In genomic region chr6:13710552-13711383, GRCh38 we compare ENCODE assay signal across 8 cellular contexts. TPM values are rescaled to one million over a fixed set of nuclear protein-coding genes. Genes with fewer than 3 reads are reported as not detected.
DNase-seq lines count a peak whose midpoint lies in the region; ATAC-seq and TF ChIP-seq lines count a peak whose summit lies in the region.

No MANE protein-coding gene starts in this region.

- no peaks in the 10 kb centered on the region for H3K9me3 Mint-ChIP-seq in activated T-helper 17 cell treated with anti-CD3 and anti-CD28 coated beads, Interleukin-2, amount 50 U/mL, for 72 hours
- peaks cover 3% of the 10 kb centered on the region for H3K9me3 Mint-ChIP-seq in neural progenitor cell

- peak overlapping the region; percentile 73 for H3K9ac ChIP-seq in neural progenitor cell

- H3K9me3 ChIP-seq in neural progenitor cell (ENCODE audit: low read depth) (no peaks in the 10 kb centered on the region), aorta (ENCODE audit: control insufficient read depth, low read length) (no peaks in the 10 kb centered on the region)

- H3K36me3 Mint-ChIP-seq in activated T-helper 17 cell treated with anti-CD3 and anti-CD28 coated beads, Interleukin-2, amount 50 U/mL, for 72 hours (ENCODE audit: low read depth): peaks cover 38% of the 10 kb centered on the region
- H3K36me3 Mint-ChIP-seq in neural progenitor cell: peaks cover 10% of the 10 kb centered on the region

- DNase-seq in NCI-H187 treated with DMSO at 0.1 percent for 48 hours (lab: John Stamatoyannopoulos, UW) (peak; percentile 12), NCI-H187 (lab: John Stamatoyannopoulos, UW) (no peak), NCI-H748 (lab: John Stamatoyannopoulos, UW; ENCODE audit: unreplicated experiment) (peak; percentile 64), foreskin fibroblast (peak in 1 of 2 donors; percentile 43), neural progenitor cell (ENCODE audit: low spot score) (peak; percentile 67), aorta (peak; percentile 66 to 84)

- WGBS in aorta, 2 donors: 0 to 1% methylated on average over 61 to 84 of the region's 84 CpGs

- peaks cover 26% of the 10 kb centered on the region for H3F3A ChIP-seq in neural progenitor cell (ENCODE audit: low read depth)

- peak overlapping the region; percentile 99 for H3K4me2 ChIP-seq in neural progenitor cell

- H3K27me3 ChIP-seq in neural progenitor cell (no peaks in the 10 kb centered on the region), aorta (ENCODE audit: control insufficient read depth in 1 of 2, insufficient read depth in 2 of 2, low read length in 1 of 2) (no peaks in the 10 kb centered on the region)

- H3K27ac ChIP-seq in neural progenitor cell (peak overlapping the region; percentile 88), aorta (ENCODE audit: low read depth in 1 of 2, low read length in 2 of 2) (peak overlapping the region; percentile 77 to 90)

- peak overlapping the region; percentile 87 to 97 for H3K4me3 ChIP-seq in foreskin fibroblast (ENCODE audit: low read depth in 1 of 2, low read length in 2 of 2)
- H3K4me3 ChIP-seq in neural progenitor cell: peak overlapping the region; percentile 98
- peak overlapping the region; percentile 96 to 99 for H3K4me3 ChIP-seq in aorta (ENCODE audit: low read length in 2 of 2)

- TF ChIP-seq CTCF in foreskin fibroblast (IDR thresholded peaks at IDR 0.05; ENCODE audit: low read depth, low read length) (no peak), neural progenitor cell (IDR thresholded peaks at IDR 0.05) (no peak)

- H2AFZ ChIP-seq in neural progenitor cell (replicated peaks): peak overlapping the region; percentile 76

- H3K27me3 Mint-ChIP-seq in activated T-helper 17 cell treated with anti-CD3 and anti-CD28 coated beads, Interleukin-2, amount 50 U/mL, for 72 hours: no peaks in the 10 kb centered on the region
- H3K27me3 Mint-ChIP-seq in neural progenitor cell (ENCODE audit: insufficient read depth, low read depth): peaks cover 2% of the 10 kb centered on the region

- peaks cover 30% of the 10 kb centered on the region for H4K20me1 ChIP-seq in neural progenitor cell (ENCODE audit: low read depth)

- peak overlapping the region; percentile 92 for H3K4me3 Mint-ChIP-seq in activated T-helper 17 cell treated with anti-CD3 and anti-CD28 coated beads, Interleukin-2, amount 50 U/mL, for 72 hours
- peak overlapping the region; percentile 100 for H3K4me3 Mint-ChIP-seq in neural progenitor cell

- H3K79me2 ChIP-seq in neural progenitor cell (ENCODE audit: low read depth): peaks cover 52% of the 10 kb centered on the region

- H3K4me1 Mint-ChIP-seq in activated T-helper 17 cell treated with anti-CD3 and anti-CD28 coated beads, Interleukin-2, amount 50 U/mL, for 72 hours: peaks cover 26% of the 10 kb centered on the region
- peaks cover 30% of the 10 kb centered on the region for H3K4me1 Mint-ChIP-seq in neural progenitor cell

- intact Hi-C loops in aorta (cut with DNase I): loop anchor here (1.0 to 5.0 kb wide), 6 partner anchors 52 to 298 kb away; partner anchors contain the start of genes NOL7 (in 2 of the 2) and MCUR1 (in 1 of the 2)

- peak; percentile 5 for ATAC-seq in HG02798 (IDR thresholded peaks at IDR 0.05; ENCODE audit: poor library complexity, unreplicated experiment)
- ATAC-seq in activated T-helper 17 cell treated with anti-CD3 and anti-CD28 coated beads, Interleukin-2, amount 50 U/mL, for 72 hours (replicated peaks): peak; percentile 5
- ATAC-seq in aorta (ENCODE audit: low FRiP score): peak; percentile 55

- H3K4me1 ChIP-seq in neural progenitor cell (peaks cover 30% of the 10 kb centered on the region), aorta (ENCODE audit: control insufficient read depth in 1 of 2, insufficient read depth in 2 of 2, low read length in 2 of 2) (no peaks in the 10 kb centered on the region)

- H3K27ac Mint-ChIP-seq in activated T-helper 17 cell treated with anti-CD3 and anti-CD28 coated beads, Interleukin-2, amount 50 U/mL, for 72 hours: peak overlapping the region; percentile 94
- H3K27ac Mint-ChIP-seq in neural progenitor cell: peak overlapping the region; percentile 98

- H3K36me3 ChIP-seq in neural progenitor cell: no peaks in the 10 kb centered on the region
- H3K36me3 ChIP-seq in aorta (ENCODE audit: control insufficient read depth in 1 of 2, insufficient read depth in 2 of 2, low read length in 1 of 2): no peaks in the 10 kb centered on the region

RNA-seq across cellular contexts. Expression of gene RANBP9, which starts 0.9 kb away (rescaled TPM):
- 10 to 100 TPM; 57.3 to 68.2 TPM for total RNA-seq in activated T-helper 17 cell treated with anti-CD3 and anti-CD28 coated beads, Interleukin-2, amount 50 U/mL, for 72 hours
- total RNA-seq in neural progenitor cell (ENCODE audit: low replicate concordance): 35.2 and 44.8 TPM in 2 replicates
- 10 to 100 TPM; 53.2 to 64.5 TPM for total RNA-seq in aorta
- 10 to 100 TPM; 29.2 to 31.0 TPM for polyA plus RNA-seq in aorta

Comparison
In these comparisons a context has a peak if more than half of its experiments do, and no peak if none do; other contexts are left out.
1. DNase-seq: peak in NCI-H187 treated with DMSO at 0.1 percent for 48 hours (single experiment), NCI-H748 (single experiment), neural progenitor cell (single experiment) and aorta (2 of 2); none in NCI-H187 (0 of 2).
2. ATAC-seq: peak in every context shown above with its lines; median percentile 55 in aorta; 5 in HG02798; 5 in activated T-helper 17 cell treated with anti-CD3 and anti-CD28 coated beads, Interleukin-2, amount 50 U/mL, for 72 hours.
3. Peak in every context shown above with its lines, with median percentiles within 50 percentile points of each other: H3K4me3 ChIP-seq.